ENCODE assay signal across 28 cellular contexts in genomic region chr13:44084146-44084545, GRCh38.
"Had no signal": no experiment of that assay in that cellular context is flagged by ENCODE, and none has a peak within 500 bp of the region (broad histone marks: within the 10 kb centered on the region; RNA-seq: fewer than 3 reads in every experiment).

No MANE protein-coding gene starts in this region.

- FAIRE-seq: islet of Langerhans, urothelium cell line had no signal

- ATAC-seq: esophagus mucosa; gastroesophageal sphincter; left cardiac atrium; left lung; lower lobe of right lung; natural killer cell; sciatic nerve; stimulated activated naive CD8-positive, alpha-beta T cell treated with anti-CD3 and anti-CD28 coated beads, Interleukin-15, Interleukin-2, amounts not matched to agents 100 U/mL and 50 U/mL, for 24 hours had no signal

- H3K36me3 ChIP-seq: colonic mucosa, gastroesophageal sphincter, heart right ventricle, left lung, lower lobe of right lung, ovary, tibial artery had no signal

- H3K4me1 ChIP-seq: colonic mucosa, gastroesophageal sphincter, heart right ventricle, left lung, lower lobe of right lung, testis, tibial artery had no signal

- DNase-seq: colonic mucosa; effector CD8-positive, alpha-beta T cell; endodermal cell; foreskin fibroblast; glutamatergic neuron; heart right ventricle; hippocampal formation; left cardiac atrium; left lung; lower lobe of right lung; natural killer cell; occipital lobe; ovary; retina; stimulated activated CD4-positive, alpha-beta T cell treated with anti-CD3 and anti-CD28 coated beads, Interleukin-12 subunit alpha, Interleukin-12 subunit beta, amount 100 ng/mL, for 4 hours; stimulated activated CD4-positive, alpha-beta T cell treated with anti-CD3 and anti-CD28 coated beads, Interleukin-1b, Interleukin-23, amount 100 ng/mL, for 48 hours; stimulated activated CD4-positive, alpha-beta T cell treated with anti-CD3 and anti-CD28 coated beads, Interleukin-4, amount 100 ng/mL, for 1 hour; stimulated activated CD8-positive, alpha-beta memory T cell treated with anti-CD3 and anti-CD28 coated beads, Interleukin-4, amount 100 ng/mL, for 48 hours; stimulated activated naive CD8-positive, alpha-beta T cell treated with anti-CD3 and anti-CD28 coated beads, Interleukin-15, Interleukin-2, amounts not matched to agents 100 U/mL and 50 U/mL, for 24 hours; testis; tibial artery had no signal

- H3K27ac ChIP-seq: colonic mucosa, epithelial cell of prostate, gastroesophageal sphincter, heart right ventricle, left lung, lower lobe of right lung, ovary, testis, tibial artery had no signal

- H3K27me3 ChIP-seq: colonic mucosa, gastroesophageal sphincter, heart right ventricle, left lung, ovary, testis, tibial artery had no signal

- H3K9me3 ChIP-seq: colonic mucosa, gastroesophageal sphincter, lower lobe of right lung, ovary, testis, tibial artery had no signal

- H3K4me2 ChIP-seq: smooth muscle cell had no signal

- H3K4me3 ChIP-seq: colonic mucosa, gastroesophageal sphincter, heart right ventricle, left lung, lower lobe of right lung, ovary, smooth muscle cell, testis, tibial artery had no signal
